1 cellular context compared by ENCODE assay signal in genomic region chr11:2276999-2277328, GRCh38.
TF ChIP-seq lines count a peak whose summit lies in the region.

No MANE protein-coding gene starts in this region.

TF ChIP-seq in K562, 482 proteins besides CTCF, POLR2A, EP300 and RAD21 (continues in another document):
- no peak for TF ChIP-seq MTA3 (IDR thresholded peaks at IDR 0.05; ENCODE audit: borderline replicate concordance)
- TF ChIP-seq, protein P1, sequence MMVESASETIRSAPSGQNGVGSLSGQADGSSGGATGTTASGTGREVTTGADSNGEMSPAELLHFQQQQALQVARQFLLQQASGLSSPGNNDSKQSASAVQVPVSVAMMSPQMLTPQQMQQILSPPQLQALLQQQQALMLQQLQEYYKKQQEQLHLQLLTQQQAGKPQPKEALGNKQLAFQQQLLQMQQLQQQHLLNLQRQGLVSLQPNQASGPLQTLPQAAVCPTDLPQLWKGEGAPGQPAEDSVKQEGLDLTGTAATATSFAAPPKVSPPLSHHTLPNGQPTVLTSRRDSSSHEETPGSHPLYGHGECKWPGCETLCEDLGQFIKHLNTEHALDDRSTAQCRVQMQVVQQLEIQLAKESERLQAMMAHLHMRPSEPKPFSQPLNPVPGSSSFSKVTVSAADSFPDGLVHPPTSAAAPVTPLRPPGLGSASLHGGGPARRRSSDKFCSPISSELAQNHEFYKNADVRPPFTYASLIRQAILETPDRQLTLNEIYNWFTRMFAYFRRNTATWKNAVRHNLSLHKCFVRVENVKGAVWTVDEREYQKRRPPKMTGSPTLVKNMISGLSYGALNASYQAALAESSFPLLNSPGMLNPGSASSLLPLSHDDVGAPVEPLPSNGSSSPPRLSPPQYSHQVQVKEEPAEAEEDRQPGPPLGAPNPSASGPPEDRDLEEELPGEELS (CRISPR knock-in tag; IDR thresholded peaks at IDR 0.05; ENCODE audit: borderline replicate concordance), result no peak
- TF ChIP-seq USF1 (CRISPR knock-in tag; IDR thresholded peaks at IDR 0.05), result peak; percentile 68
- no peak for TF ChIP-seq POU5F1 (IDR thresholded peaks at IDR 0.05; ENCODE audit: borderline replicate concordance, low read depth, low read length, partially characterized antibody)
- TF ChIP-seq L3MBTL2 (IDR thresholded peaks at IDR 0.05), result peak; percentile 59
- TF ChIP-seq, protein P2, sequence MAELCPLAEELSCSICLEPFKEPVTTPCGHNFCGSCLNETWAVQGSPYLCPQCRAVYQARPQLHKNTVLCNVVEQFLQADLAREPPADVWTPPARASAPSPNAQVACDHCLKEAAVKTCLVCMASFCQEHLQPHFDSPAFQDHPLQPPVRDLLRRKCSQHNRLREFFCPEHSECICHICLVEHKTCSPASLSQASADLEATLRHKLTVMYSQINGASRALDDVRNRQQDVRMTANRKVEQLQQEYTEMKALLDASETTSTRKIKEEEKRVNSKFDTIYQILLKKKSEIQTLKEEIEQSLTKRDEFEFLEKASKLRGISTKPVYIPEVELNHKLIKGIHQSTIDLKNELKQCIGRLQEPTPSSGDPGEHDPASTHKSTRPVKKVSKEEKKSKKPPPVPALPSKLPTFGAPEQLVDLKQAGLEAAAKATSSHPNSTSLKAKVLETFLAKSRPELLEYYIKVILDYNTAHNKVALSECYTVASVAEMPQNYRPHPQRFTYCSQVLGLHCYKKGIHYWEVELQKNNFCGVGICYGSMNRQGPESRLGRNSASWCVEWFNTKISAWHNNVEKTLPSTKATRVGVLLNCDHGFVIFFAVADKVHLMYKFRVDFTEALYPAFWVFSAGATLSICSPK (IDR thresholded peaks at IDR 0.05; ENCODE audit: borderline replicate concordance), result no peak
- TF ChIP-seq JUNB (CRISPR knock-in tag; conservative IDR thresholded peaks at IDR 0.05), result no peak
- TF ChIP-seq, protein P3, sequence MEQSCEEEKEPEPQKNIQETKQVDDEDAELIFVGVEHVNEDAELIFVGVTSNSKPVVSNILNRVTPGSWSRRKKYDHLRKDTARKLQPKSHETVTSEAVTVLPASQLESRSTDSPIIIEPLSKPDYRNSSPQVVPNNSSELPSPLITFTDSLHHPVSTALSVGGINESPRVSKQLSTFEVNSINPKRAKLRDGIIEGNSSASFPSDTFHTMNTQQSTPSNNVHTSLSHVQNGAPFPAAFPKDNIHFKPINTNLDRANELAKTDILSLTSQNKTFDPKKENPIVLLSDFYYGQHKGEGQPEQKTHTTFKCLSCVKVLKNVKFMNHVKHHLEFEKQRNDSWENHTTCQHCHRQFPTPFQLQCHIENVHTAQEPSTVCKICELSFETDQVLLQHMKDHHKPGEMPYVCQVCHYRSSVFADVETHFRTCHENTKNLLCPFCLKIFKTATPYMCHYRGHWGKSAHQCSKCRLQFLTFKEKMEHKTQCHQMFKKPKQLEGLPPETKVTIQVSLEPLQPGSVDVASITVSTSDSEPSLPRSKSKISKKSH (CRISPR knock-in tag; IDR thresholded peaks at IDR 0.05), result no peak
- TF ChIP-seq TBP (optimal IDR thresholded peaks at IDR 0.05; ENCODE audit: low read depth, low read length), result no peak
- no peak for TF ChIP-seq SREBF2 (CRISPR knock-in tag; IDR thresholded peaks at IDR 0.05)
- TF ChIP-seq, protein P4, sequence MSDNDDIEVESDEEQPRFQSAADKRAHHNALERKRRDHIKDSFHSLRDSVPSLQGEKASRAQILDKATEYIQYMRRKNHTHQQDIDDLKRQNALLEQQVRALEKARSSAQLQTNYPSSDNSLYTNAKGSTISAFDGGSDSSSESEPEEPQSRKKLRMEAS (CRISPR knock-in tag; IDR thresholded peaks at IDR 0.05), result peak; percentile 77
- no peak for TF ChIP-seq KAT8 (IDR thresholded peaks at IDR 0.05; ENCODE audit: low read depth)
- no peak for TF ChIP-seq ZNF311 (CRISPR knock-in tag; IDR thresholded peaks at IDR 0.05)
- TF ChIP-seq, protein P5, sequence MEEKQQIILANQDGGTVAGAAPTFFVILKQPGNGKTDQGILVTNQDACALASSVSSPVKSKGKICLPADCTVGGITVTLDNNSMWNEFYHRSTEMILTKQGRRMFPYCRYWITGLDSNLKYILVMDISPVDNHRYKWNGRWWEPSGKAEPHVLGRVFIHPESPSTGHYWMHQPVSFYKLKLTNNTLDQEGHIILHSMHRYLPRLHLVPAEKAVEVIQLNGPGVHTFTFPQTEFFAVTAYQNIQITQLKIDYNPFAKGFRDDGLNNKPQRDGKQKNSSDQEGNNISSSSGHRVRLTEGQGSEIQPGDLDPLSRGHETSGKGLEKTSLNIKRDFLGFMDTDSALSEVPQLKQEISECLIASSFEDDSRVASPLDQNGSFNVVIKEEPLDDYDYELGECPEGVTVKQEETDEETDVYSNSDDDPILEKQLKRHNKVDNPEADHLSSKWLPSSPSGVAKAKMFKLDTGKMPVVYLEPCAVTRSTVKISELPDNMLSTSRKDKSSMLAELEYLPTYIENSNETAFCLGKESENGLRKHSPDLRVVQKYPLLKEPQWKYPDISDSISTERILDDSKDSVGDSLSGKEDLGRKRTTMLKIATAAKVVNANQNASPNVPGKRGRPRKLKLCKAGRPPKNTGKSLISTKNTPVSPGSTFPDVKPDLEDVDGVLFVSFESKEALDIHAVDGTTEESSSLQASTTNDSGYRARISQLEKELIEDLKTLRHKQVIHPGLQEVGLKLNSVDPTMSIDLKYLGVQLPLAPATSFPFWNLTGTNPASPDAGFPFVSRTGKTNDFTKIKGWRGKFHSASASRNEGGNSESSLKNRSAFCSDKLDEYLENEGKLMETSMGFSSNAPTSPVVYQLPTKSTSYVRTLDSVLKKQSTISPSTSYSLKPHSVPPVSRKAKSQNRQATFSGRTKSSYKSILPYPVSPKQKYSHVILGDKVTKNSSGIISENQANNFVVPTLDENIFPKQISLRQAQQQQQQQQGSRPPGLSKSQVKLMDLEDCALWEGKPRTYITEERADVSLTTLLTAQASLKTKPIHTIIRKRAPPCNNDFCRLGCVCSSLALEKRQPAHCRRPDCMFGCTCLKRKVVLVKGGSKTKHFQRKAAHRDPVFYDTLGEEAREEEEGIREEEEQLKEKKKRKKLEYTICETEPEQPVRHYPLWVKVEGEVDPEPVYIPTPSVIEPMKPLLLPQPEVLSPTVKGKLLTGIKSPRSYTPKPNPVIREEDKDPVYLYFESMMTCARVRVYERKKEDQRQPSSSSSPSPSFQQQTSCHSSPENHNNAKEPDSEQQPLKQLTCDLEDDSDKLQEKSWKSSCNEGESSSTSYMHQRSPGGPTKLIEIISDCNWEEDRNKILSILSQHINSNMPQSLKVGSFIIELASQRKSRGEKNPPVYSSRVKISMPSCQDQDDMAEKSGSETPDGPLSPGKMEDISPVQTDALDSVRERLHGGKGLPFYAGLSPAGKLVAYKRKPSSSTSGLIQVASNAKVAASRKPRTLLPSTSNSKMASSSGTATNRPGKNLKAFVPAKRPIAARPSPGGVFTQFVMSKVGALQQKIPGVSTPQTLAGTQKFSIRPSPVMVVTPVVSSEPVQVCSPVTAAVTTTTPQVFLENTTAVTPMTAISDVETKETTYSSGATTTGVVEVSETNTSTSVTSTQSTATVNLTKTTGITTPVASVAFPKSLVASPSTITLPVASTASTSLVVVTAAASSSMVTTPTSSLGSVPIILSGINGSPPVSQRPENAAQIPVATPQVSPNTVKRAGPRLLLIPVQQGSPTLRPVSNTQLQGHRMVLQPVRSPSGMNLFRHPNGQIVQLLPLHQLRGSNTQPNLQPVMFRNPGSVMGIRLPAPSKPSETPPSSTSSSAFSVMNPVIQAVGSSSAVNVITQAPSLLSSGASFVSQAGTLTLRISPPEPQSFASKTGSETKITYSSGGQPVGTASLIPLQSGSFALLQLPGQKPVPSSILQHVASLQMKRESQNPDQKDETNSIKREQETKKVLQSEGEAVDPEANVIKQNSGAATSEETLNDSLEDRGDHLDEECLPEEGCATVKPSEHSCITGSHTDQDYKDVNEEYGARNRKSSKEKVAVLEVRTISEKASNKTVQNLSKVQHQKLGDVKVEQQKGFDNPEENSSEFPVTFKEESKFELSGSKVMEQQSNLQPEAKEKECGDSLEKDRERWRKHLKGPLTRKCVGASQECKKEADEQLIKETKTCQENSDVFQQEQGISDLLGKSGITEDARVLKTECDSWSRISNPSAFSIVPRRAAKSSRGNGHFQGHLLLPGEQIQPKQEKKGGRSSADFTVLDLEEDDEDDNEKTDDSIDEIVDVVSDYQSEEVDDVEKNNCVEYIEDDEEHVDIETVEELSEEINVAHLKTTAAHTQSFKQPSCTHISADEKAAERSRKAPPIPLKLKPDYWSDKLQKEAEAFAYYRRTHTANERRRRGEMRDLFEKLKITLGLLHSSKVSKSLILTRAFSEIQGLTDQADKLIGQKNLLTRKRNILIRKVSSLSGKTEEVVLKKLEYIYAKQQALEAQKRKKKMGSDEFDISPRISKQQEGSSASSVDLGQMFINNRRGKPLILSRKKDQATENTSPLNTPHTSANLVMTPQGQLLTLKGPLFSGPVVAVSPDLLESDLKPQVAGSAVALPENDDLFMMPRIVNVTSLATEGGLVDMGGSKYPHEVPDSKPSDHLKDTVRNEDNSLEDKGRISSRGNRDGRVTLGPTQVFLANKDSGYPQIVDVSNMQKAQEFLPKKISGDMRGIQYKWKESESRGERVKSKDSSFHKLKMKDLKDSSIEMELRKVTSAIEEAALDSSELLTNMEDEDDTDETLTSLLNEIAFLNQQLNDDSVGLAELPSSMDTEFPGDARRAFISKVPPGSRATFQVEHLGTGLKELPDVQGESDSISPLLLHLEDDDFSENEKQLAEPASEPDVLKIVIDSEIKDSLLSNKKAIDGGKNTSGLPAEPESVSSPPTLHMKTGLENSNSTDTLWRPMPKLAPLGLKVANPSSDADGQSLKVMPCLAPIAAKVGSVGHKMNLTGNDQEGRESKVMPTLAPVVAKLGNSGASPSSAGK (IDR thresholded peaks at IDR 0.05), result peak; percentile 68; the same call in 1 of the 2 replicates
- no peak for TF ChIP-seq FOXJ2 (tag; IDR thresholded peaks at IDR 0.05)
- TF ChIP-seq GATAD2B (IDR thresholded peaks at IDR 0.05; ENCODE audit: borderline replicate concordance), result no peak
- peak in 1 of 2 experiments; percentile 45 for TF ChIP-seq E2F6 (IDR thresholded peaks at IDR 0.05; ENCODE audit: borderline replicate concordance in 1 of 2, extremely low read depth in 1 of 2, insufficient read depth in 1 of 2, insufficient read length in 1 of 2, low read depth in 1 of 2, low read length in 1 of 2, poor library complexity in 1 of 2, severe bottlenecking in 1 of 2)
- TF ChIP-seq CBX1 (IDR thresholded peaks at IDR 0.05; ENCODE audit: low read depth), result no peak
- TF ChIP-seq E2F3 (CRISPR knock-in tag; IDR thresholded peaks at IDR 0.05), result no peak
- TF ChIP-seq ARNT (IDR thresholded peaks at IDR 0.05), result no peak
- TF ChIP-seq, protein P6, sequence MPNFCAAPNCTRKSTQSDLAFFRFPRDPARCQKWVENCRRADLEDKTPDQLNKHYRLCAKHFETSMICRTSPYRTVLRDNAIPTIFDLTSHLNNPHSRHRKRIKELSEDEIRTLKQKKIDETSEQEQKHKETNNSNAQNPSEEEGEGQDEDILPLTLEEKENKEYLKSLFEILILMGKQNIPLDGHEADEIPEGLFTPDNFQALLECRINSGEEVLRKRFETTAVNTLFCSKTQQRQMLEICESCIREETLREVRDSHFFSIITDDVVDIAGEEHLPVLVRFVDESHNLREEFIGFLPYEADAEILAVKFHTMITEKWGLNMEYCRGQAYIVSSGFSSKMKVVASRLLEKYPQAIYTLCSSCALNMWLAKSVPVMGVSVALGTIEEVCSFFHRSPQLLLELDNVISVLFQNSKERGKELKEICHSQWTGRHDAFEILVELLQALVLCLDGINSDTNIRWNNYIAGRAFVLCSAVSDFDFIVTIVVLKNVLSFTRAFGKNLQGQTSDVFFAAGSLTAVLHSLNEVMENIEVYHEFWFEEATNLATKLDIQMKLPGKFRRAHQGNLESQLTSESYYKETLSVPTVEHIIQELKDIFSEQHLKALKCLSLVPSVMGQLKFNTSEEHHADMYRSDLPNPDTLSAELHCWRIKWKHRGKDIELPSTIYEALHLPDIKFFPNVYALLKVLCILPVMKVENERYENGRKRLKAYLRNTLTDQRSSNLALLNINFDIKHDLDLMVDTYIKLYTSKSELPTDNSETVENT (CRISPR knock-in tag; IDR thresholded peaks at IDR 0.05), result no peak
- TF ChIP-seq TFAP4 (CRISPR knock-in tag; IDR thresholded peaks at IDR 0.05; ENCODE audit: borderline replicate concordance), result 0 out of 2 replicates have a peak, but pooled peaks have one; percentile 11
- no peak for TF ChIP-seq BCOR (IDR thresholded peaks at IDR 0.05)
- 0 out of 2 replicates have a peak, but pooled peaks have one; percentile 13 for TF ChIP-seq RAD51 (IDR thresholded peaks at IDR 0.05; ENCODE audit: borderline replicate concordance, low read depth)
- TF ChIP-seq, protein P7, sequence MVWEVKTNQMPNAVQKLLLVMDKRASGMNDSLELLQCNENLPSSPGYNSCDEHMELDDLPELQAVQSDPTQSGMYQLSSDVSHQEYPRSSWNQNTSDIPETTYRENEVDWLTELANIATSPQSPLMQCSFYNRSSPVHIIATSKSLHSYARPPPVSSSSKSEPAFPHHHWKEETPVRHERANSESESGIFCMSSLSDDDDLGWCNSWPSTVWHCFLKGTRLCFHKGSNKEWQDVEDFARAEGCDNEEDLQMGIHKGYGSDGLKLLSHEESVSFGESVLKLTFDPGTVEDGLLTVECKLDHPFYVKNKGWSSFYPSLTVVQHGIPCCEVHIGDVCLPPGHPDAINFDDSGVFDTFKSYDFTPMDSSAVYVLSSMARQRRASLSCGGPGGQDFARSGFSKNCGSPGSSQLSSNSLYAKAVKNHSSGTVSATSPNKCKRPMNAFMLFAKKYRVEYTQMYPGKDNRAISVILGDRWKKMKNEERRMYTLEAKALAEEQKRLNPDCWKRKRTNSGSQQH (CRISPR knock-in tag; IDR thresholded peaks at IDR 0.05), result no peak
- no peak for TF ChIP-seq SLC30A9 (CRISPR knock-in tag; IDR thresholded peaks at IDR 0.05)
- TF ChIP-seq ZNF444 (CRISPR knock-in tag; IDR thresholded peaks at IDR 0.05), result no peak
- TF ChIP-seq PTTG1 (tag; IDR thresholded peaks at IDR 0.05; ENCODE audit: low read depth), result no peak
- no peak for TF ChIP-seq ARID1B (IDR thresholded peaks at IDR 0.05)
- TF ChIP-seq USF2 (CRISPR knock-in tag; IDR thresholded peaks at IDR 0.05), result peak; percentile 55; the same call in 1 of the 2 replicates
- TF ChIP-seq SNIP1 (IDR thresholded peaks at IDR 0.05; ENCODE audit: low read depth), result no peak
